In the genomic region with DNA sequence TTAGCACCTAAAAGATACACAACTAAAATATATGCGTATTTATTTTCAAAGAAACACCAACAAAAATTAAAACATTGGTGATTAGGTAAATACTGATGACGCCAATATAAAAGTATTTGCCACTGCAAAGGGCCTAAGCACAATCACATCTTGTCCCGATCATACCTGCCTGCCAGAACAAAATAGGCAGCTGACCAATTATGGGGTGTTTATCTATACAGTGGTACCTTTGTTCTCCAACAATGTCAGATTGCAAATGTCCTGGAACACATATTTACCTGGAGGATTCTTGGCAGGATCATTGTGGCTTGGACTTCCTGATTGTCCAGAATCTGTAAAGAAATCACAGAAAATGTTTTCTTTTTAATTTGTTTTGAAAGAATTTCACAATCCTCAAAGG, we compare ENCODE assay signal across 17 cellular contexts.
DNase-seq lines count a peak whose midpoint lies in the region; TF ChIP-seq lines count a peak whose summit lies in the region.
"Had no signal": no experiment of that assay in that cellular context is flagged by ENCODE, and none has a peak within 500 bp of the region (broad histone marks: within the 10 kb centered on the region; RNA-seq: fewer than 3 reads in every experiment).

No MANE protein-coding gene starts in this region.

- CTCF ChIA-PET in GM10248 (lab: Yijun Ruan, JAX) = no interaction called here

- H3K4me3 ChIP-seq in fibroblast of lung (replicated peaks in 1 of 4; ENCODE audit: control extremely low read depth in 1 of 4, insufficient read depth in 1 of 4, low read depth in 3 of 4, low read length in 4 of 4) = no peak overlapping the region
- H3K4me3 ChIP-seq in transverse colon = no peak overlapping the region
- H3K4me3 ChIP-seq in testis = no peak overlapping the region
- H3K4me3 ChIP-seq: A549, smooth muscle cell had no signal

- H3K9me3 ChIP-seq in fibroblast of lung (ENCODE audit: control insufficient read depth, insufficient read depth, low read depth, low read length) (no peaks in the 10 kb centered on the region), transverse colon (no peaks in the 10 kb centered on the region), testis (no peaks in the 10 kb centered on the region)
- H3K9me3 ChIP-seq: A549 had no signal

- H3K4me2 ChIP-seq in fibroblast of lung (ENCODE audit: extremely low read depth, insufficient read depth, low read length) = peak overlapping the region; percentile 9
- H3K4me2 ChIP-seq: smooth muscle cell had no signal

- TF ChIP-seq CTCF in fibroblast of lung (conservative IDR thresholded peaks at IDR 0.05 in 1 of 2, IDR thresholded peaks at IDR 0.05 in 1 of 2; ENCODE audit: low read depth in 1 of 2, low read length in 2 of 2) (no peak), transverse colon (IDR thresholded peaks at IDR 0.05) (no peak), testis (IDR thresholded peaks at IDR 0.05) (no peak), GM10248 (IDR thresholded peaks at IDR 0.05; ENCODE audit: control extremely low read depth, extremely low read depth, low read depth, missing control alignments) (no peak)

- H3K27ac ChIP-seq in fibroblast of lung (ENCODE audit: insufficient read depth, low read length) = no peak overlapping the region
- peak overlapping the region; percentile 69 to 82 (median 72) for H3K27ac ChIP-seq in transverse colon
- H3K27ac ChIP-seq in testis = no peak overlapping the region

- no peaks in the 10 kb centered on the region for H3K79me2 ChIP-seq in fibroblast of lung (ENCODE audit: control insufficient read depth, insufficient read depth, low read length)

- peak; percentile 22 for DNase-seq in NCI-H510A treated with DMSO at 0.1 percent for 48 hours (lab: John Stamatoyannopoulos, UW)
- no peak for DNase-seq in NCI-H510A (lab: John Stamatoyannopoulos, UW)
- peak; percentile 91 for DNase-seq in NCI-H748 treated with DMSO at 0.1 percent for 48 hours (lab: John Stamatoyannopoulos, UW)
- no peak for DNase-seq in fibroblast of lung (ENCODE audit: low read depth in 2 of 2)
- peak; percentile 20 for DNase-seq in transverse colon
- no peak for DNase-seq in OCI-M1 (lab: John Stamatoyannopoulos, UW)
- DNase-seq in testis = no peak
- DNase-seq in GM10248 (ENCODE audit: extremely low spot score) = no peak
- DNase-seq: activated CD8-positive, alpha-beta T cell treated with anti-CD3 and anti-CD28 coated beads, Interleukin-2, amount 10 ng/mL, durations not matched to agents 7 days and 5 days; activated gamma-delta T cell; CD4-positive, alpha-beta T cell; foreskin fibroblast; KBM-7; NCI-H2171; T1000 had no signal

- H3K9ac ChIP-seq in fibroblast of lung (ENCODE audit: insufficient read depth, low read length) = no peak overlapping the region

- in situ Hi-C loops in transverse colon (cut with MboI; ENCODE audit: low pct_ligation_motif_present in 1 of 4, low pct_unique_long_range_greater_than_20kb in 1 of 4, low sequenced_read_pairs in 3 of 4) = no loop called here

- intact Hi-C loops in transverse colon (cut with DNase I; ENCODE audit: low total_unique reads) (no loop called here), testis (cut with DNase I; ENCODE audit: low total_unique reads) (no loop called here)

- TF ChIP-seq EP300 in transverse colon (IDR thresholded peaks at IDR 0.05; ENCODE audit: low read depth) = no peak

- H4K20me1 ChIP-seq in fibroblast of lung (ENCODE audit: control insufficient read depth, extremely low read depth, insufficient read depth, low read length) = no peaks in the 10 kb centered on the region

- WGBS in transverse colon (ENCODE audit: low coverage in 1 of 2), 2 donors = 54% methylated on average over 3 of the region's 3 CpGs; no CpG with 5 or more reads in 1 of the 2 donors
- WGBS in testis, 2 donors = 81 to 87% methylated on average over 3 of the region's 3 CpGs

- H3K36me3 ChIP-seq in fibroblast of lung (ENCODE audit: control insufficient read depth, insufficient read depth, low read length) (no peaks in the 10 kb centered on the region), transverse colon (no peaks in the 10 kb centered on the region), testis (ENCODE audit: low read depth, missing control alignments) (no peaks in the 10 kb centered on the region)

- POLR2A ChIA-PET in GM10248 (lab: Yijun Ruan, JAX) = no interaction called here

- no peak for TF ChIP-seq POLR2A in transverse colon (IDR thresholded peaks at IDR 0.05)
- no peak for TF ChIP-seq POLR2A in testis (IDR thresholded peaks at IDR 0.05)

- H3K4me1 ChIP-seq in fibroblast of lung (ENCODE audit: control insufficient read depth, extremely low read depth, insufficient read depth, low read length) = no peaks in the 10 kb centered on the region
- peaks cover 15 to 47% (median 28%) of the 10 kb centered on the region in 4 donors for H3K4me1 ChIP-seq in transverse colon
- H3K4me1 ChIP-seq in testis = no peaks in the 10 kb centered on the region

- H3K27me3 ChIP-seq in fibroblast of lung (ENCODE audit: control insufficient read depth, insufficient read depth, low read length) (no peaks in the 10 kb centered on the region), transverse colon (no peaks in the 10 kb centered on the region), testis (no peaks in the 10 kb centered on the region)

- no peak overlapping the region for H2AFZ ChIP-seq in fibroblast of lung (ENCODE audit: low read length)

Comparison
In these comparisons a context has a peak if more than half of its experiments do, and no peak if none do; other contexts are left out.
1. DNase-seq: peak in NCI-H510A treated with DMSO at 0.1 percent for 48 hours (single experiment), NCI-H748 treated with DMSO at 0.1 percent for 48 hours (single experiment) and transverse colon (single experiment); none in NCI-H510A (single experiment), fibroblast of lung (0 of 2), OCI-M1 (single experiment), testis (single experiment) and GM10248 (single experiment).
2. H3K27ac ChIP-seq: peak in transverse colon (4 of 4); none in fibroblast of lung (single experiment) and testis (0 of 2).